In genomic region chr1:8631163-8631562, GRCh38 we compare ENCODE assay signal across 23 cellular contexts.
A peak's percentile ranks its signal among the peaks of the same experiment; 100 is the strongest.
DNase-seq lines count a peak whose midpoint lies in the region; ATAC-seq and TF ChIP-seq lines count a peak whose summit lies in the region.
"Had no signal": no experiment of that assay in that cellular context is flagged by ENCODE, and none has a peak within 500 bp of the region (broad histone marks: within the 10 kb centered on the region; RNA-seq: fewer than 3 reads in every experiment).

No MANE protein-coding gene starts in this region.

- H3K4me3 Mint-ChIP-seq in brain (peak overlapping the region in 1 of 5 experiments; percentile 3), nephron progenitor cell (no peak overlapping the region)
- H3K4me3 Mint-ChIP-seq: activated CD4-positive, alpha-beta T cell treated with anti-CD3 and anti-CD28 coated beads, Interleukin-2, amount 10 ng/mL, durations not matched to agents 24 days and 14 days; effector memory CD8-positive, alpha-beta T cell; immature natural killer cell; naive thymus-derived CD8-positive, alpha-beta T cell had no signal

- H3K4me1 ChIP-seq in A673 (ENCODE audit: insufficient read depth, low read length, poor library complexity, severe bottlenecking) (peaks cover 69% of the 10 kb centered on the region), HEK293 (ENCODE audit: control insufficient read depth, insufficient read depth, low read length) (peaks cover 11% of the 10 kb centered on the region), mesenchymal stem cell (ENCODE audit: control insufficient read depth, insufficient read depth, low read depth, low read length) (peaks cover 6% of the 10 kb centered on the region)

- WGBS in mesenchymal stem cell = 83% methylated on average over 3 of the region's 3 CpGs

- no peaks in the 10 kb centered on the region for H3K27me3 Mint-ChIP-seq in brain
- H3K27me3 Mint-ChIP-seq in nephron progenitor cell (ENCODE audit: low read depth, poor library complexity) = no peaks in the 10 kb centered on the region
- H3K27me3 Mint-ChIP-seq: activated CD4-positive, alpha-beta T cell treated with anti-CD3 and anti-CD28 coated beads, Interleukin-2, amount 10 ng/mL, durations not matched to agents 24 days and 14 days; effector memory CD8-positive, alpha-beta T cell; naive thymus-derived CD8-positive, alpha-beta T cell had no signal

- no peak for DNase-seq in A673 (ENCODE audit: low spot score)
- peak; percentile 38 for DNase-seq in mesenchymal stem cell
- no peak for DNase-seq in KG1 (lab: John Stamatoyannopoulos, UW)
- no peak for DNase-seq in nephron progenitor cell
- DNase-seq: ACHN; activated CD4-positive, alpha-beta T cell treated with anti-CD3 and anti-CD28 coated beads, Interleukin-2, amount 10 ng/mL, durations not matched to agents 24 days and 14 days; activated effector memory CD4-positive, alpha-beta T cell treated with anti-CD3 and anti-CD28 coated beads, Interleukin-2, amount 50 U/mL, for 16 hours; adrenal gland; DMS 273 treated with DMSO at 0.1 percent for 48 hours; effector memory CD8-positive, alpha-beta T cell; esophagus squamous epithelium; H7; head of caudate nucleus; immature natural killer cell; naive thymus-derived CD8-positive, alpha-beta T cell; NCI-H146; NCI-H2227 treated with DMSO at 0.1 percent for 48 hours; NCI-H774; SK-N-SH had no signal

- H3K4me2 ChIP-seq in mesenchymal stem cell (ENCODE audit: low read length, poor library complexity, severe bottlenecking) = no peak overlapping the region
- H3K4me2 ChIP-seq: SK-N-SH had no signal

- H3K18ac ChIP-seq in mesenchymal stem cell (ENCODE audit: low read depth in 1 of 2, low read length in 2 of 2) = no peak overlapping the region

- no peak overlapping the region for H3K14ac ChIP-seq in mesenchymal stem cell (ENCODE audit: low read length in 2 of 2)

- no peak overlapping the region for H2BK5ac ChIP-seq in mesenchymal stem cell (ENCODE audit: low read depth, low read length, poor library complexity, severe bottlenecking)

- CTCF ChIA-PET in A673 (lab: Charles Lee) (no interaction called here), HEK293 (lab: Yijun Ruan, JAX) (interaction anchor here (1.3 kb wide), 1 partner anchor 10 kb away, joined by 3 read pairs; no protein-coding TSS in a partner anchor)

- H3K27ac ChIP-seq in A673 (ENCODE audit: low read depth, low read length, poor library complexity, severe bottlenecking) (peak overlapping the region; percentile 20), HEK293 (ENCODE audit: extremely low read depth, low read depth, low read length) (no peak overlapping the region), mesenchymal stem cell (ENCODE audit: low read length, poor library complexity, severe bottlenecking) (no peak overlapping the region)
- H3K27ac ChIP-seq: adrenal gland, esophagus squamous epithelium had no signal

- no peak overlapping the region for H4K91ac ChIP-seq in mesenchymal stem cell (ENCODE audit: low read length)

- H2BK12ac ChIP-seq in mesenchymal stem cell (ENCODE audit: low read length in 2 of 2) = no peak overlapping the region

- ATAC-seq in HG02623 (IDR thresholded peaks at IDR 0.05; ENCODE audit: unreplicated experiment) = no peak
- no peak for ATAC-seq in activated CD4-positive, CD25-positive, alpha-beta regulatory T cell treated with anti-CD3 and anti-CD28 coated beads, Interleukin-2, amount 50 U/mL, for 24 hours
- ATAC-seq: effector memory CD8-positive, alpha-beta T cell; naive thymus-derived CD8-positive, alpha-beta T cell had no signal

- H2BK120ac ChIP-seq in mesenchymal stem cell (ENCODE audit: low read depth, low read length) = no peak overlapping the region

- no peak overlapping the region for H4K8ac ChIP-seq in mesenchymal stem cell (ENCODE audit: low read length)

- H3K4ac ChIP-seq in mesenchymal stem cell (ENCODE audit: low read depth in 1 of 2, low read length in 2 of 2) = no peak overlapping the region

- H3K9me3 Mint-ChIP-seq in brain (no peaks in the 10 kb centered on the region), nephron progenitor cell (no peaks in the 10 kb centered on the region)
- H3K9me3 Mint-ChIP-seq: effector memory CD8-positive, alpha-beta T cell; immature natural killer cell; naive thymus-derived CD8-positive, alpha-beta T cell had no signal

- H3K4me1 Mint-ChIP-seq in brain = peaks cover 95% of the 10 kb centered on the region
- H3K4me1 Mint-ChIP-seq in nephron progenitor cell = peaks cover 77% of the 10 kb centered on the region

- no TSS peak for BruUV-seq in A673 (replicated peaks; lab: Mats Ljungman, UMichigan)

- TF ChIP-seq CTCF in A673 (conservative IDR thresholded peaks at IDR 0.05; ENCODE audit: low read depth, low read length) (no peak), HEK293 (tag by site-specific recombination; IDR thresholded peaks at IDR 0.05) (no peak), brain (conservative IDR thresholded peaks at IDR 0.05) (no peak), nephron progenitor cell (IDR thresholded peaks at IDR 0.05) (no peak)

- intact Hi-C loops in A673 (cut with micrococcal nuclease; ENCODE audit: unreplicated experiment) = no loop called here

- H3K27me3 ChIP-seq in A673 (replicated peaks; ENCODE audit: insufficient read depth, low read depth, low read length, poor library complexity) = no peaks in the 10 kb centered on the region
- no peaks in the 10 kb centered on the region for H3K27me3 ChIP-seq in mesenchymal stem cell (ENCODE audit: control insufficient read depth in 1 of 2, insufficient read depth in 1 of 2, low read length in 2 of 2)
- H3K27me3 ChIP-seq: adrenal gland, esophagus squamous epithelium had no signal

- no peak overlapping the region for H3K4me3 ChIP-seq in A673 (ENCODE audit: low read depth, low read length, poor library complexity, severe bottlenecking)
- H3K4me3 ChIP-seq in HEK293 (ENCODE audit: low read depth, low read length) = no peak overlapping the region
- no peak overlapping the region for H3K4me3 ChIP-seq in mesenchymal stem cell (ENCODE audit: insufficient read depth in 1 of 2, low read depth in 1 of 2, low read length in 2 of 2)
- H3K4me3 ChIP-seq: adrenal gland, esophagus squamous epithelium had no signal

- H3K36me3 Mint-ChIP-seq in brain (peaks cover 10% of the 10 kb centered on the region), nephron progenitor cell (ENCODE audit: low read depth) (peaks cover 7% of the 10 kb centered on the region)

- H3K79me1 ChIP-seq in mesenchymal stem cell (replicated peaks; ENCODE audit: low read length, poor library complexity, severe bottlenecking) = peaks cover 20% of the 10 kb centered on the region

- no peak overlapping the region for H2AFZ ChIP-seq in mesenchymal stem cell (ENCODE audit: low read depth, low read length)

- peaks cover 4% of the 10 kb centered on the region for H3K36me3 ChIP-seq in A673 (ENCODE audit: insufficient read depth, low read length, poor library complexity, severe bottlenecking)
- no peaks in the 10 kb centered on the region for H3K36me3 ChIP-seq in HEK293 (ENCODE audit: control insufficient read depth in 2 of 2, insufficient read depth in 1 of 2, low read length in 2 of 2)
- peaks cover 0 to 3% of the 10 kb centered on the region in 2 experiments for H3K36me3 ChIP-seq in mesenchymal stem cell (ENCODE audit: control insufficient read depth in 1 of 2, insufficient read depth in 2 of 2, low read depth in 1 of 2, low read length in 2 of 2)
- H3K36me3 ChIP-seq: adrenal gland had no signal

- no peak overlapping the region for H3K9ac ChIP-seq in mesenchymal stem cell (ENCODE audit: low read length)
- H3K9ac ChIP-seq: SK-N-SH had no signal

- POLR2A ChIA-PET in A673 (lab: Charles Lee; ENCODE audit: low non-redundant PET) = no interaction called here
- POLR2A ChIA-PET in HEK293 (lab: Yijun Ruan, JAX) = no interaction called here

- H2BK15ac ChIP-seq in mesenchymal stem cell (ENCODE audit: low read depth, poor library complexity, severe bottlenecking) = no peak overlapping the region

- peak overlapping the region in 3 of 5 experiments; percentile 17 to 92 (median 81) for H3K27ac Mint-ChIP-seq in brain
- no peak overlapping the region for H3K27ac Mint-ChIP-seq in nephron progenitor cell
- H3K27ac Mint-ChIP-seq: activated CD4-positive, alpha-beta T cell treated with anti-CD3 and anti-CD28 coated beads, Interleukin-2, amount 10 ng/mL, durations not matched to agents 24 days and 14 days; effector memory CD8-positive, alpha-beta T cell had no signal

- no peaks in the 10 kb centered on the region for H3K9me3 ChIP-seq in A673 (ENCODE audit: low read depth, low read length, poor library complexity, severe bottlenecking)
- H3K9me3 ChIP-seq in HEK293 (ENCODE audit: control insufficient read depth, insufficient read depth, low read depth, low read length) = no peaks in the 10 kb centered on the region
- no peaks in the 10 kb centered on the region for H3K9me3 ChIP-seq in mesenchymal stem cell (ENCODE audit: control insufficient read depth, low read length)
- H3K9me3 ChIP-seq: adrenal gland, esophagus squamous epithelium, SK-N-SH had no signal

- no peak overlapping the region for H2AK5ac ChIP-seq in mesenchymal stem cell (ENCODE audit: low read length, severe bottlenecking)

- no peak overlapping the region for H3K23ac ChIP-seq in mesenchymal stem cell (ENCODE audit: low read length in 2 of 2)

TF ChIP-seq in HEK293, 187 proteins besides CTCF, POLR2A, EP300 and RAD21:
- TF ChIP-seq ZNF600 (tag by site-specific recombination; IDR thresholded peaks at IDR 0.05) (peak; percentile 38; the same call in 1 of the 2 replicates), KLF9 (tag by site-specific recombination; IDR thresholded peaks at IDR 0.05; ENCODE audit: low read depth) (no peak)
